In genomic region chr15:85976102-85976501, GRCh38 we compare ENCODE assay signal across 29 cellular contexts.
"Had no signal": no experiment of that assay in that cellular context is flagged by ENCODE, and none has a peak within 500 bp of the region (broad histone marks: within the 10 kb centered on the region; RNA-seq: fewer than 3 reads in every experiment).

No MANE protein-coding gene starts in this region.

- H3K4me3 Mint-ChIP-seq: dendritic cell treated with granulocyte-macrophage colony-stimulating factor and Interleukin-4, amounts not matched to agents 40 ng/mL and 50 ng/mL, for 4 days; effector memory CD8-positive, alpha-beta T cell; endodermal cell had no signal

- H3K4me1 Mint-ChIP-seq: endodermal cell had no signal

- H3K4me3 ChIP-seq: colonic mucosa, coronary artery, dorsolateral prefrontal cortex, esophagus muscularis mucosa, esophagus squamous epithelium, gastrocnemius medialis, gastroesophageal sphincter, heart left ventricle, heart right ventricle had no signal

- FAIRE-seq: colon, endometrium, endothelial cell of umbilical vein, frontal cortex had no signal

- H3K4me1 ChIP-seq: colonic mucosa, esophagus muscularis mucosa, esophagus squamous epithelium, gastroesophageal sphincter, heart left ventricle, heart right ventricle had no signal

- H3K9me3 ChIP-seq: colonic mucosa, esophagus muscularis mucosa, gastrocnemius medialis had no signal

- ATAC-seq: effector memory CD8-positive, alpha-beta T cell; esophagus mucosa; foreskin keratinocyte; gastrocnemius medialis; gastroesophageal sphincter; heart left ventricle; heart right ventricle had no signal

- H3K36me3 ChIP-seq: colonic mucosa, esophagus muscularis mucosa, esophagus squamous epithelium, gastrocnemius medialis, gastroesophageal sphincter, heart left ventricle, heart right ventricle had no signal

- H3K27me3 Mint-ChIP-seq: dendritic cell treated with granulocyte-macrophage colony-stimulating factor and Interleukin-4, amounts not matched to agents 40 ng/mL and 50 ng/mL, for 4 days had no signal

- H3K9me3 Mint-ChIP-seq: effector memory CD8-positive, alpha-beta T cell had no signal

- DNase-seq: colonic mucosa; cortex of kidney; dermis blood vessel endothelial cell; dorsolateral prefrontal cortex; effector CD4-positive, alpha-beta T cell; effector CD8-positive, alpha-beta T cell; effector memory CD4-positive, alpha-beta T cell; effector memory CD8-positive, alpha-beta T cell; endodermal cell; erythroblast; esophagus squamous epithelium; foreskin fibroblast; foreskin keratinocyte; foreskin melanocyte; gastrocnemius medialis; glutamatergic neuron; head of caudate nucleus; heart left ventricle; heart right ventricle had no signal

- H3K27ac ChIP-seq: colonic mucosa, coronary artery, dorsolateral prefrontal cortex, epithelial cell of prostate, esophagus muscularis mucosa, esophagus squamous epithelium, foreskin keratinocyte, gastroesophageal sphincter, heart left ventricle, heart right ventricle had no signal

- H3K27me3 ChIP-seq: colonic mucosa, esophagus muscularis mucosa, foreskin keratinocyte, gastrocnemius medialis, heart left ventricle had no signal

- H3K27ac Mint-ChIP-seq: dendritic cell treated with granulocyte-macrophage colony-stimulating factor and Interleukin-4, amounts not matched to agents 40 ng/mL and 50 ng/mL, for 4 days; effector memory CD8-positive, alpha-beta T cell; endodermal cell had no signal
